Comparison of ENCODE assay signal across 1 cellular context in the genomic region with DNA sequence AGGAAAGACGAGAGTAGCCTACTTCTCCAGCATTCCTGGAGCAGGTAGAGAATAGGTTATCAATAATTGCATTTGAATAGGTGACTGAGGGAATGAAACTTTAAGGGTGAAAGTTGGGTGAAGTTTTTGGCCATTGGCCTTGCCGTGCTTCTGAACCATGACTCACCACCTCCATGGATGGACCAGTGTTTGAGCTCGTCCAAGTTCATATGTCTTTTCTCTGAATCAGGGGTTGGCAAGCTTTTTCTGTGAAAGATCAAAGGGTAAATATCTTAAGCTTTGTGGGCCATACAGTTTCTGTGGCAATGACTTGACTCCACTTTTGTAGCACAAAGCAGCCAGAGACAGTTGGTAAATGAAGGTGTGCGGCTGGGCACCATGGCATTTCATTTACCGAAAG.
TF ChIP-seq lines count a peak whose summit lies in the region.

No MANE protein-coding gene starts in this region.

TF ChIP-seq in HepG2, 621 proteins besides CTCF, POLR2A, EP300 and RAD21:
- peak; percentile 75 for TF ChIP-seq FOSL2 (CRISPR knock-in tag; IDR thresholded peaks at IDR 0.05)
- peak; percentile 29; the same call in 1 of the 2 replicates for TF ChIP-seq RARA (CRISPR knock-in tag; IDR thresholded peaks at IDR 0.05)
- no peak for TF ChIP-seq FOXA1 (IDR thresholded peaks at IDR 0.05)
- no peak for TF ChIP-seq FOXA1 (CRISPR knock-in tag; IDR thresholded peaks at IDR 0.05)
- TF ChIP-seq ZNF142 (CRISPR knock-in tag; IDR thresholded peaks at IDR 0.05) = no peak
